In the genomic region with DNA sequence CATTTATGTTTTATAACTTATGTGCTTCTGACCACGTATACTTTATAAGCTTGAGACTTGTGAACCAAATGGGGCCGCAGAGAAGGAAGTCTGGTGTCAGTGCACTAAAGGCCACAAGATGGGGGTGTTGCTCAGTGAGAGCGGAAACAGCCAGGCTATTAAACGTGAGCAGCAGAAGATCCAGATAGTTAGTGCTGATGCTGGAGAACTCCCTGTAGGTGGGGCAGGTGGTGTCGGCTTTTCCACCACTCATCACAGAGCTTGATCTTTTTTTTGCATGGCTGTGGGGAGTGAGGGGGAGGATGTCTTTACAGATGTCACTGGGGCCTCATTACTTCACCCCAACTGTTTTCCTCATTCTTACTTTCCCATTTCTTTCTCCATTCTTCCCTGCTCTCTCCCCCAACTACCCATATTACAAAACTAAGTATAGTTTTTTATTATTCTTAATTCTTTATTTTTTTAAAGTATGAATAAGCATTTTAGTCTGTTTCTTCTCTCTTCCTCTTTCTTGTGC, we compare ENCODE assay signal across 8 cellular contexts. TPM values are rescaled to one million over a fixed set of nuclear protein-coding genes. Genes with fewer than 3 reads are reported as not detected.
A peak's percentile ranks its signal among the peaks of the same experiment; 100 is the strongest.
DNase-seq lines count a peak whose midpoint lies in the region; ATAC-seq and TF ChIP-seq lines count a peak whose summit lies in the region.

No MANE protein-coding gene starts in this region.

- no peaks in the 10 kb centered on the region for H3K9me3 ChIP-seq in SK-N-SH

- H4K20me1 ChIP-seq in GM23338 (replicated peaks; ENCODE audit: insufficient read depth) (no peaks in the 10 kb centered on the region), SK-N-SH (ENCODE audit: insufficient read depth) (no peaks in the 10 kb centered on the region)

- no peak overlapping the region for H3K4me2 ChIP-seq in GM23338
- no peak overlapping the region for H3K4me2 ChIP-seq in SK-N-SH

- H3K27ac ChIP-seq in GM23338 (ENCODE audit: low read depth) (no peak overlapping the region), SK-N-SH (ENCODE audit: low read depth in 2 of 2, low read length in 1 of 2) (no peak overlapping the region)

- no peaks in the 10 kb centered on the region for H3K9me2 ChIP-seq in GM23338 (ENCODE audit: insufficient read depth)
- no peaks in the 10 kb centered on the region for H3K9me2 ChIP-seq in SK-N-SH

- H3K36me3 Mint-ChIP-seq in GM23338 (ENCODE audit: low read depth) = no peaks in the 10 kb centered on the region; the same call in 2 of the 3 replicates

- H3K79me2 ChIP-seq in GM23338 (replicated peaks; ENCODE audit: insufficient read depth) (no peaks in the 10 kb centered on the region), SK-N-SH (ENCODE audit: insufficient read depth) (no peaks in the 10 kb centered on the region)

- WGBS in SK-N-SH (ENCODE audit: low lambda C conversion rate) = 14% methylated on average over 5 of the region's 5 CpGs

- H3K36me3 ChIP-seq in GM23338 (ENCODE audit: insufficient read depth) (no peaks in the 10 kb centered on the region), SK-N-SH (replicated peaks in 1 of 2; ENCODE audit: control insufficient read depth in 1 of 2, insufficient read depth in 2 of 2, low read length in 1 of 2) (peaks cover 10 to 27% of the 10 kb centered on the region in 2 experiments)

- in situ Hi-C loops in astrocyte of the spinal cord (cut with HindIII; ENCODE audit: low sequenced_read_pairs) = no loop called here

- H3K4me1 Mint-ChIP-seq in GM23338 = peaks cover 16% of the 10 kb centered on the region

- TF ChIP-seq RAD21 in SK-N-SH (IDR thresholded peaks at IDR 0.05; ENCODE audit: low read length) = peak; percentile 85

- H3K27me3 Mint-ChIP-seq in GM23338 (ENCODE audit: insufficient read depth, low read depth, poor library complexity) = peaks cover 4% of the 10 kb centered on the region

- no peak for TF ChIP-seq EP300 in SK-N-SH (IDR thresholded peaks at IDR 0.05; ENCODE audit: borderline replicate concordance in 1 of 2, low read depth in 1 of 2, low read length in 1 of 2)

- TF ChIP-seq CTCF in GM23338 (conservative IDR thresholded peaks at IDR 0.05; ENCODE audit: low read depth in 2 of 2) (peak; percentile 88 to 98), SK-N-SH (IDR thresholded peaks at IDR 0.05) (peak; percentile 75), astrocyte of the spinal cord (IDR thresholded peaks at IDR 0.05; ENCODE audit: low read depth, low read length) (peak; percentile 86)

- POLR2A ChIA-PET in SK-N-SH (lab: Yijun Ruan, JAX) = no interaction called here

- H3F3A ChIP-seq in GM23338 (replicated peaks; ENCODE audit: low read depth) (no peaks in the 10 kb centered on the region; the same call in 1 of the 2 replicates), SK-N-SH (replicated peaks; ENCODE audit: insufficient read depth) (no peaks in the 10 kb centered on the region)

- peak; percentile 98 for ATAC-seq in GM23338

- H3K4me3 ChIP-seq in GM23338 = no peak overlapping the region
- H3K4me3 ChIP-seq in SK-N-SH (ENCODE audit: low read depth in 2 of 2, low read length in 1 of 2) = 0 out of 4 replicates have a peak overlapping the region, but pooled peaks of 1 of the 2 experiments have one; percentile 27
- no peak overlapping the region for H3K4me3 ChIP-seq in astrocyte of the spinal cord (ENCODE audit: low read depth, low read length)

- peaks cover 6% of the 10 kb centered on the region; the same call in 1 of the 2 replicates for H3K4me1 ChIP-seq in GM23338 (ENCODE audit: insufficient read depth)
- H3K4me1 ChIP-seq in SK-N-SH (ENCODE audit: control insufficient read depth in 1 of 2, insufficient read depth in 2 of 2, low read depth in 1 of 2, low read length in 1 of 2) = no peaks in the 10 kb centered on the region

- H3K4me3 Mint-ChIP-seq in GM23338 = no peak overlapping the region

- DNase-seq in EL (peak; percentile 57), GM23338 (ENCODE audit: low spot score) (peak; percentile 91), MV-4-11 (lab: John Stamatoyannopoulos, UW) (peak; percentile 59), SK-N-SH (peak; percentile 67), astrocyte of the spinal cord (ENCODE audit: low read depth, low spot score) (peak; percentile 63), inferior parietal cortex (ENCODE audit: extremely low spot score) (peak; percentile 81), cerebellar nuclear complex (lab: John Stamatoyannopoulos, UW) (no peak)
- DNase-seq in stimulated activated CD4-positive, alpha-beta T cell treated with anti-CD3 and anti-CD28 coated beads, Interleukin-2, amount 100 ng/mL, for 24 hours = peak; percentile 33 to 37

- no peak overlapping the region for H3K9ac ChIP-seq in SK-N-SH

- H3K27me3 ChIP-seq in GM23338 (ENCODE audit: insufficient read depth) (no peaks in the 10 kb centered on the region), SK-N-SH (ENCODE audit: insufficient read depth) (no peaks in the 10 kb centered on the region)

- no peak overlapping the region for H3K27ac Mint-ChIP-seq in GM23338

- CTCF ChIA-PET in SK-N-SH (lab: Yijun Ruan, JAX) = interaction anchor here (0.5 to 7.1 kb wide), 53 partner anchors 9 to 870 kb away, joined by 3 to 51 read pairs (median 5); a partner anchor contains a TSS

- H3K9me3 Mint-ChIP-seq in GM23338 = no peaks in the 10 kb centered on the region

- H2AFZ ChIP-seq in GM23338 (no peak overlapping the region), SK-N-SH (ENCODE audit: low read depth) (no peak overlapping the region)

TF ChIP-seq in SK-N-SH, 30 proteins besides CTCF, POLR2A, EP300 and RAD21:
- TF ChIP-seq SMC3 (IDR thresholded peaks at IDR 0.05; ENCODE audit: low read depth, low read length) = peak; percentile 78
- TF ChIP-seq RFX5 (IDR thresholded peaks at IDR 0.05; ENCODE audit: low read length) = no peak
- TF ChIP-seq JUND (IDR thresholded peaks at IDR 0.05) = no peak
- TF ChIP-seq, protein P1, sequence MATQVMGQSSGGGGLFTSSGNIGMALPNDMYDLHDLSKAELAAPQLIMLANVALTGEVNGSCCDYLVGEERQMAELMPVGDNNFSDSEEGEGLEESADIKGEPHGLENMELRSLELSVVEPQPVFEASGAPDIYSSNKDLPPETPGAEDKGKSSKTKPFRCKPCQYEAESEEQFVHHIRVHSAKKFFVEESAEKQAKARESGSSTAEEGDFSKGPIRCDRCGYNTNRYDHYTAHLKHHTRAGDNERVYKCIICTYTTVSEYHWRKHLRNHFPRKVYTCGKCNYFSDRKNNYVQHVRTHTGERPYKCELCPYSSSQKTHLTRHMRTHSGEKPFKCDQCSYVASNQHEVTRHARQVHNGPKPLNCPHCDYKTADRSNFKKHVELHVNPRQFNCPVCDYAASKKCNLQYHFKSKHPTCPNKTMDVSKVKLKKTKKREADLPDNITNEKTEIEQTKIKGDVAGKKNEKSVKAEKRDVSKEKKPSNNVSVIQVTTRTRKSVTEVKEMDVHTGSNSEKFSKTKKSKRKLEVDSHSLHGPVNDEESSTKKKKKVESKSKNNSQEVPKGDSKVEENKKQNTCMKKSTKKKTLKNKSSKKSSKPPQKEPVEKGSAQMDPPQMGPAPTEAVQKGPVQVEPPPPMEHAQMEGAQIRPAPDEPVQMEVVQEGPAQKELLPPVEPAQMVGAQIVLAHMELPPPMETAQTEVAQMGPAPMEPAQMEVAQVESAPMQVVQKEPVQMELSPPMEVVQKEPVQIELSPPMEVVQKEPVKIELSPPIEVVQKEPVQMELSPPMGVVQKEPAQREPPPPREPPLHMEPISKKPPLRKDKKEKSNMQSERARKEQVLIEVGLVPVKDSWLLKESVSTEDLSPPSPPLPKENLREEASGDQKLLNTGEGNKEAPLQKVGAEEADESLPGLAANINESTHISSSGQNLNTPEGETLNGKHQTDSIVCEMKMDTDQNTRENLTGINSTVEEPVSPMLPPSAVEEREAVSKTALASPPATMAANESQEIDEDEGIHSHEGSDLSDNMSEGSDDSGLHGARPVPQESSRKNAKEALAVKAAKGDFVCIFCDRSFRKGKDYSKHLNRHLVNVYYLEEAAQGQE (IDR thresholded peaks at IDR 0.05; ENCODE audit: low read depth, low read length) = no peak
- TF ChIP-seq TEAD4 (IDR thresholded peaks at IDR 0.05; ENCODE audit: borderline replicate concordance, insufficient read depth) = no peak
- no peak for TF ChIP-seq POLR2AphosphoS5 (IDR thresholded peaks at IDR 0.05; ENCODE audit: low read depth, low read length)
- no peak for TF ChIP-seq EZH2phosphoT487 (IDR thresholded peaks at IDR 0.05; ENCODE audit: borderline replicate concordance, low read depth)

RNA-seq across cellular contexts. Expression of a gene that starts 34.7 kb away (rescaled TPM):
- total RNA-seq in GM23338 (2014; rRNA removed; shearing (Covaris generic)) = 6.5 and 8.5 TPM in 2 replicates
- 3.7 and 4.1 TPM in 2 replicates for polyA plus RNA-seq in GM23338 (2016; fragmentation: Nextera tagmentation; extraction: Ambion mirVana)
- 5.9 and 9.6 TPM in 2 replicates for polyA plus RNA-seq in SK-N-SH (2012; rRNA removed)
- polyA plus RNA-seq in SK-N-SH (2012; cell fraction: cytosol; rRNA removed) = 9.3 and 9.9 TPM in 2 replicates
- polyA plus RNA-seq in SK-N-SH (2012; cell fraction: nucleus; rRNA removed) = 4.1 and 10.4 TPM in 2 replicates

RNA-seq across cellular contexts. Expression of a gene that starts 34.9 kb away (rescaled TPM):
- total RNA-seq in GM23338 (2014; rRNA removed; shearing (Covaris generic)) = 10.5 and 10.7 TPM in 2 replicates
- polyA plus RNA-seq in GM23338 (2016; fragmentation: Nextera tagmentation; extraction: Ambion mirVana) (5.2 and 6.9 TPM in 2 replicates), SK-N-SH (2012; rRNA removed) (2.9 and 4.3 TPM in 2 replicates)
- polyA plus RNA-seq in SK-N-SH (2012; cell fraction: cytosol; rRNA removed) = 3.4 and 3.7 TPM in 2 replicates
- polyA plus RNA-seq in SK-N-SH (2012; cell fraction: nucleus; rRNA removed) = 4.7 and 8.7 TPM in 2 replicates

Comparison
In these comparisons a context has a peak if more than half of its experiments do, and no peak if none do; other contexts are left out.
1. DNase-seq: peak in EL (single experiment), GM23338 (single experiment), MV-4-11 (single experiment), SK-N-SH (single experiment), astrocyte of the spinal cord (single experiment), inferior parietal cortex (single experiment) and stimulated activated CD4-positive, alpha-beta T cell treated with anti-CD3 and anti-CD28 coated beads, Interleukin-2, amount 100 ng/mL, for 24 hours (2 of 2); none in cerebellar nuclear complex (0 of 2).
2. Peak in every context shown above with its lines, with median percentiles within 50 percentile points of each other: CTCF ChIP-seq.